ENCODE assay signal across 1 cellular context in genomic region chr1:90725961-90726715, GRCh38.
TF ChIP-seq lines count a peak whose summit lies in the region.

No MANE protein-coding gene starts in this region.

TF ChIP-seq in GM12878, 131 proteins besides CTCF, POLR2A, EP300 and RAD21 (continued from another document):
- TF ChIP-seq PBX3 (IDR thresholded peaks at IDR 0.05; ENCODE audit: insufficient replicate concordance, low read depth, low read length) = no peak
- no peak for TF ChIP-seq TBL1XR1 (IDR thresholded peaks at IDR 0.05; ENCODE audit: low read depth, low read length)
- TF ChIP-seq NBN (IDR thresholded peaks at IDR 0.05) = no peak
- TF ChIP-seq ZNF384 (IDR thresholded peaks at IDR 0.05; ENCODE audit: borderline replicate concordance, low read depth, low read length) = no peak
- TF ChIP-seq ZSCAN29 (IDR thresholded peaks at IDR 0.05) = no peak
